In genomic region chr10:125164421-125164820, GRCh38 we compare ENCODE assay signal across 26 cellular contexts. TPM values are rescaled to one million over a fixed set of nuclear protein-coding genes. Genes with fewer than 3 reads are reported as not detected.
DNase-seq lines count a peak whose midpoint lies in the region; FAIRE-seq and TF ChIP-seq lines count a peak whose summit lies in the region.
"Had no signal": no experiment of that assay in that cellular context is flagged by ENCODE, and none has a peak within 500 bp of the region (broad histone marks: within the 10 kb centered on the region; RNA-seq: fewer than 3 reads in every experiment).

No MANE protein-coding gene starts in this region.

- POLR2A ChIA-PET in Caco-2 (lab: Charles Lee), result no interaction called here

- CTCF ChIA-PET in Caco-2 (lab: Charles Lee), result no interaction called here

- H3K36me3 Mint-ChIP-seq in Caco-2 (ENCODE audit: insufficient read depth, unreplicated experiment), result peaks cover 18% of the 10 kb centered on the region
- H3K36me3 Mint-ChIP-seq in astrocyte (ENCODE audit: low read depth, unreplicated experiment), result no peaks in the 10 kb centered on the region
- H3K36me3 Mint-ChIP-seq in nephron (ENCODE audit: low read depth), result no peaks in the 10 kb centered on the region
- H3K36me3 Mint-ChIP-seq: CD14-positive monocyte; CD8-positive, alpha-beta memory T cell had no signal

- H3K9me3 ChIP-seq in Caco-2 (no peaks in the 10 kb centered on the region), astrocyte (ENCODE audit: insufficient read depth, low read depth, low read length) (no peaks in the 10 kb centered on the region), sigmoid colon (no peaks in the 10 kb centered on the region)
- H3K9me3 ChIP-seq: A549, HAP-1, MG63 had no signal

- intact Hi-C loops in Caco-2 (cut with micrococcal nuclease; ENCODE audit: unreplicated experiment), result loop anchor here (5.0 to 10.0 kb wide), 4 partner anchors 53 to 540 kb away; no protein-coding TSS in a partner anchor
- intact Hi-C loops in sigmoid colon (cut with DNase I), result loop anchor here (10.0 kb wide), 1 partner anchor 180 kb away; no protein-coding TSS in a partner anchor

- H3K36me3 ChIP-seq in Caco-2 (ENCODE audit: control insufficient read depth, insufficient read depth, low read length), result no peaks in the 10 kb centered on the region
- no peaks in the 10 kb centered on the region for H3K36me3 ChIP-seq in astrocyte (ENCODE audit: insufficient read depth, low read length)
- H3K36me3 ChIP-seq in sigmoid colon, result no peaks in the 10 kb centered on the region
- H3K36me3 ChIP-seq: HAP-1, MG63 had no signal

- FAIRE-seq in astrocyte (lab: Jason Lieb, UNC), result no peak
- FAIRE-seq: A549, G401.6 had no signal

- no peak overlapping the region for H3K27ac ChIP-seq in astrocyte (ENCODE audit: low read depth, low read length)
- H3K27ac ChIP-seq in sigmoid colon, result no peak overlapping the region
- H3K27ac ChIP-seq: A549 had no signal

- H3K4me1 Mint-ChIP-seq in Caco-2 (ENCODE audit: low read depth, unreplicated experiment) (peaks cover 7% of the 10 kb centered on the region), astrocyte (ENCODE audit: low read depth, unreplicated experiment) (no peaks in the 10 kb centered on the region), nephron (no peaks in the 10 kb centered on the region)

- H3K27ac Mint-ChIP-seq in Caco-2 (ENCODE audit: unreplicated experiment) (peak overlapping the region; percentile 18), astrocyte (ENCODE audit: unreplicated experiment) (no peak overlapping the region), nephron (peak overlapping the region in 2 of 3 experiments; percentile 32 to 63)
- H3K27ac Mint-ChIP-seq: CD14-positive monocyte; CD8-positive, alpha-beta memory T cell; HFFc6 had no signal

- TF ChIP-seq CTCF in Caco-2 (IDR thresholded peaks at IDR 0.05; ENCODE audit: insufficient read depth in 1 of 2, low read depth in 1 of 2, low read length in 1 of 2, severe bottlenecking in 1 of 2, unreplicated experiment in 1 of 2) (no peak), astrocyte (IDR thresholded peaks at IDR 0.05; ENCODE audit: insufficient read depth, low read depth, low read length) (no peak), nephron (IDR thresholded peaks at IDR 0.05; ENCODE audit: unreplicated experiment in 3 of 3) (no peak), sigmoid colon (IDR thresholded peaks at IDR 0.05) (no peak)

- H3K4me1 ChIP-seq in Caco-2 (no peaks in the 10 kb centered on the region), astrocyte (ENCODE audit: insufficient read depth, low read length) (peaks cover 10% of the 10 kb centered on the region), sigmoid colon (peaks cover 0 to 12% (median 4%) of the 10 kb centered on the region in 4 donors)

- H3K4me3 Mint-ChIP-seq in Caco-2 (ENCODE audit: unreplicated experiment), result peak overlapping the region; percentile 4
- peak overlapping the region; percentile 50 for H3K4me3 Mint-ChIP-seq in astrocyte (ENCODE audit: unreplicated experiment)
- H3K4me3 Mint-ChIP-seq in nephron, result peak overlapping the region; percentile 59 to 76 (median 61)
- H3K4me3 Mint-ChIP-seq: CD14-positive monocyte, HFFc6 had no signal

- no peak overlapping the region for H3K4me2 ChIP-seq in astrocyte (ENCODE audit: low read length)
- H3K4me2 ChIP-seq: A549 had no signal

- H3K27me3 Mint-ChIP-seq in Caco-2 (ENCODE audit: insufficient read depth, unreplicated experiment), result no peaks in the 10 kb centered on the region
- H3K27me3 Mint-ChIP-seq in astrocyte (ENCODE audit: low read depth, unreplicated experiment), result peaks cover 3% of the 10 kb centered on the region
- no peaks in the 10 kb centered on the region for H3K27me3 Mint-ChIP-seq in nephron (ENCODE audit: low read depth)

- no peak for TF ChIP-seq POLR2A in sigmoid colon (IDR thresholded peaks at IDR 0.05)

- no peak overlapping the region for H3K9ac ChIP-seq in astrocyte (ENCODE audit: low read length)

- BruUV-seq in Caco-2 (replicated peaks; lab: Mats Ljungman, UMichigan), result no TSS peak

- DNase-seq in Caco-2 (no peak), astrocyte (ENCODE audit: low read depth) (no peak), sigmoid colon (peak; percentile 30), DMS53 treated with DMSO at 0.1 percent for 48 hours (lab: John Stamatoyannopoulos, UW; ENCODE audit: unreplicated experiment) (no peak), NCI-H82 treated with DMSO at 0.1 percent for 48 hours (lab: John Stamatoyannopoulos, UW; ENCODE audit: unreplicated experiment) (no peak), RKO (ENCODE audit: low spot score) (no peak)
- DNase-seq: Calu3; CD8-positive, alpha-beta memory T cell; GOT3; HFFc6; IMR-90; KG1; MG63; NCI-H1105 treated with DMSO at 0.1 percent for 48 hours; NCI-H146; NCI-H1930; NCI-H2107; NCI-H446; NCI-H524 treated with DMSO at 0.1 percent for 48 hours; NCI-H774; SHP77 treated with DMSO at 0.1 percent for 48 hours had no signal

- H3K79me2 ChIP-seq in astrocyte (ENCODE audit: insufficient read depth, low read length), result no peaks in the 10 kb centered on the region

- WGBS in sigmoid colon, 2 donors, result 94 to 96% methylated on average over 10 of the region's 10 CpGs

- H2AFZ ChIP-seq in astrocyte (ENCODE audit: low read depth, low read length), result no peak overlapping the region

- H3K9me3 Mint-ChIP-seq in Caco-2 (ENCODE audit: unreplicated experiment) (no peaks in the 10 kb centered on the region), astrocyte (ENCODE audit: unreplicated experiment) (no peaks in the 10 kb centered on the region), nephron (no peaks in the 10 kb centered on the region)
- H3K9me3 Mint-ChIP-seq: HFFc6 had no signal

- no peak for TF ChIP-seq EP300 in sigmoid colon (IDR thresholded peaks at IDR 0.05)

- H3K4me3 ChIP-seq in Caco-2 (ENCODE audit: low read depth, low read length) (no peak overlapping the region), astrocyte (ENCODE audit: insufficient read depth, low read depth, low read length) (no peak overlapping the region), sigmoid colon (no peak overlapping the region)
- H3K4me3 ChIP-seq: A549, HAP-1, MG63 had no signal

- no peaks in the 10 kb centered on the region for H4K20me1 ChIP-seq in astrocyte (ENCODE audit: insufficient read depth, low read length)

- no peaks in the 10 kb centered on the region for H3K27me3 ChIP-seq in Caco-2 (replicated peaks; ENCODE audit: control insufficient read depth, insufficient read depth, low read length)
- H3K27me3 ChIP-seq in astrocyte (ENCODE audit: insufficient read depth, low read length), result no peaks in the 10 kb centered on the region
- H3K27me3 ChIP-seq in sigmoid colon, result no peaks in the 10 kb centered on the region
- H3K27me3 ChIP-seq: MG63 had no signal

RNA-seq across cellular contexts. Expression of gene CTBP2, which starts 4.1 kb away (rescaled TPM):
- 97.2 and 99.6 TPM in 2 replicates for total RNA-seq in Caco-2 (2022)
- 101 and 109 TPM in 2 replicates for total RNA-seq in astrocyte
- total RNA-seq in sigmoid colon, result 10 to 100 TPM; 31.2 to 57.1 (median 47.5) TPM
- 10 to 100 TPM; 49.9 to 62.4 (median 52.0) TPM for polyA plus RNA-seq in sigmoid colon

Comparison
In these comparisons a context has a peak if more than half of its experiments do, and no peak if none do; other contexts are left out.
1. H3K4me3 Mint-ChIP-seq: peak in every context shown above with its lines; median percentile 61 in nephron; 50 in astrocyte; 4 in Caco-2.